In the genomic region with DNA sequence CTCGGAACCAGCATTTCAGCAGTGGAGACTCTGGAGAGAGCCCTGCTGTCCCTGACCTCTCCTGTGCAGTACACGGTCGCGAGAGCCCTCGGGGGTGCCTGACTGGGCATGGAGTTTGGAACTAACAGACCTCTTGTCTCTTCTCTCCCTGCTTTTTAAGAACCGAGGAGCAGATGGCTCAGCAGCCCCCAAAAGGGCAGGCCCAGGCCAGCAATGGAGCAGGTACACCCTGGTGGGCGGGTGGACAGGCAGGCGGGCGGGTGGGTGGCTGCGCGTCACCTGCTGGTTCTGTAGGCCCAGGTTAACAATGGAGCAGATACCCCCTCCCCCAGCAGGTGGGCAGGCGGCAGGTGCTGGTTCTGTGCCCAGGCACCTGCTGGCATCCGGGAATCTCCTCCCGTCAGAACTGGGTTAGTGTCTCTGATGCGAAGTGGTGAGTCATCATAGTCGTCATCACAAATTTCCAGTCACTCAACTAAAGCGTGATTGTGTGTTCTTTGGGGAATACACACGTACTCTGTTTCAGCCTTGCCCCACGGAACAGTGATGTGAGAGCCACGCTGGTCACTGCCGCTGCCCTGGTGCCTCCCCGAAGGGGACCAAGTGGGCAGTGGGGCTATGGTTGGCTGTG, we compare ENCODE assay signal across 8 cellular contexts. TPM values are rescaled to one million over a fixed set of nuclear protein-coding genes. Genes with fewer than 3 reads are reported as not detected.
DNase-seq lines count a peak whose midpoint lies in the region; ATAC-seq and TF ChIP-seq lines count a peak whose summit lies in the region.

No MANE protein-coding gene starts in this region.

- ATAC-seq in HG02970 (IDR thresholded peaks at IDR 0.05; ENCODE audit: low FRiP score, unreplicated experiment): no peak

- H3K4me3 Mint-ChIP-seq in immature natural killer cell: no peak overlapping the region

- in situ Hi-C loops in GM13977 (cut with MboI; ENCODE audit: low pct_unique_long_range_greater_than_20kb, low sequenced_read_pairs, unreplicated experiment): no loop called here

- DNase-seq in Daoy (ENCODE audit: low read depth) (peak; percentile 52), NCI-H774 (lab: John Stamatoyannopoulos, UW) (peak; percentile 63), middle frontal gyrus (ENCODE audit: extremely low spot score, low spot score) (peak; percentile 62), HuH-7.5 (ENCODE audit: low spot score) (no peak), immature natural killer cell (no peak), GM13977 (ENCODE audit: low spot score) (no peak)

- H3K36me3 Mint-ChIP-seq in immature natural killer cell: peaks cover 0 to 8% (median 4%) of the 10 kb centered on the region in 3 donors

- H3K27ac Mint-ChIP-seq in immature natural killer cell: peak overlapping the region in 2 of 6 donors; percentile 51 to 68

- H3K27ac ChIP-seq in angular gyrus (ENCODE audit: low read depth, low read length): peak overlapping the region; percentile 44

- H3K27me3 Mint-ChIP-seq in immature natural killer cell (ENCODE audit: low read depth in 3 of 3): peaks cover 0 to 2% (median 0%) of the 10 kb centered on the region in 3 donors

- no peak for TF ChIP-seq CTCF in GM13977 (IDR thresholded peaks at IDR 0.05; ENCODE audit: extremely low read depth, insufficient read depth, missing control alignments)

- no peaks in the 10 kb centered on the region for H3K9me3 Mint-ChIP-seq in immature natural killer cell

- peaks cover 5 to 13% of the 10 kb centered on the region in 2 donors for H3K4me1 Mint-ChIP-seq in immature natural killer cell

RNA-seq across cellular contexts. Expression of gene GRAMD4, which starts 41.1 kb away (rescaled TPM):
- total RNA-seq in Daoy (2014; rRNA removed; shearing (Covaris generic)): 8.3 and 15.4 TPM in 2 replicates
- 10 to 100 TPM in 1 of 3 donors, 1 to 10 TPM in 2; 3.5 to 23.0 (median 4.1) TPM for polyA plus RNA-seq in immature natural killer cell

Comparison
In these comparisons a context has a peak if more than half of its experiments do, and no peak if none do; other contexts are left out.
1. DNase-seq: peak in Daoy (single experiment), NCI-H774 (single experiment) and middle frontal gyrus (single experiment); none in HuH-7.5 (single experiment), immature natural killer cell (0 of 3) and GM13977 (single experiment).